In genomic region chr5:143019614-143020515, GRCh38 we compare ENCODE assay signal across 9 cellular contexts.
A peak's percentile ranks its signal among the peaks of the same experiment; 100 is the strongest.
DNase-seq lines count a peak whose midpoint lies in the region; ATAC-seq and TF ChIP-seq lines count a peak whose summit lies in the region.
"Had no signal": no experiment of that assay in that cellular context is flagged by ENCODE, and none has a peak within 500 bp of the region (broad histone marks: within the 10 kb centered on the region; RNA-seq: fewer than 3 reads in every experiment).

No MANE protein-coding gene starts in this region.

- H3K9me3 ChIP-seq in Peyer's patch (no peaks in the 10 kb centered on the region), tibial artery (no peaks in the 10 kb centered on the region)

- peak; percentile 80 for ATAC-seq in HG03064 (IDR thresholded peaks at IDR 0.05; ENCODE audit: low read depth, unreplicated experiment)
- peak; percentile 77 for ATAC-seq in activated naive CD8-positive, alpha-beta T cell treated with anti-CD3 and anti-CD28 coated beads, Interleukin-2, amount 50 U/mL, for 24 hours

- no peaks in the 10 kb centered on the region for H3K36me3 ChIP-seq in Peyer's patch
- peaks cover 0 to 9% (median 4%) of the 10 kb centered on the region in 3 donors for H3K36me3 ChIP-seq in tibial artery

- H3K4me1 ChIP-seq in Peyer's patch (no peaks in the 10 kb centered on the region), tibial artery (peaks cover 0 to 19% (median 12%) of the 10 kb centered on the region in 4 donors)

- no peaks in the 10 kb centered on the region for H3K27me3 ChIP-seq in Peyer's patch
- no peaks in the 10 kb centered on the region for H3K27me3 ChIP-seq in tibial artery

- H3K36me3 Mint-ChIP-seq in activated naive CD8-positive, alpha-beta T cell treated with anti-CD3 and anti-CD28 coated beads, Interleukin-2, amount 50 U/mL, for 24 hours (ENCODE audit: low read depth) = peaks cover 26% of the 10 kb centered on the region

- DNase-seq in G401 (ENCODE audit: low spot score) (peak; percentile 32), GM19240 (ENCODE audit: insufficient read length, low spot score) (peak; percentile 50), Peyer's patch (no peak), NCI-H146 treated with DMSO at 0.1 percent for 48 hours (lab: John Stamatoyannopoulos, UW; ENCODE audit: unreplicated experiment) (no peak), tibial artery (no peak), T1000 (lab: John Stamatoyannopoulos, UW) (no peak)
- DNase-seq in activated naive CD8-positive, alpha-beta T cell treated with anti-CD3 and anti-CD28 coated beads, Interleukin-2, amount 50 U/mL, for 24 hours = no peak

- TF ChIP-seq POLR2A in Peyer's patch (IDR thresholded peaks at IDR 0.05) = no peak

- H3K4me3 Mint-ChIP-seq in activated naive CD8-positive, alpha-beta T cell treated with anti-CD3 and anti-CD28 coated beads, Interleukin-2, amount 50 U/mL, for 24 hours = no peak overlapping the region

- no peaks in the 10 kb centered on the region for H3K27me3 Mint-ChIP-seq in activated naive CD8-positive, alpha-beta T cell treated with anti-CD3 and anti-CD28 coated beads, Interleukin-2, amount 50 U/mL, for 24 hours

- H3K27ac Mint-ChIP-seq in activated naive CD8-positive, alpha-beta T cell treated with anti-CD3 and anti-CD28 coated beads, Interleukin-2, amount 50 U/mL, for 24 hours = peak overlapping the region; percentile 76

- in situ Hi-C loops in G401 (cut with HindIII; ENCODE audit: low sequenced_read_pairs) = no loop called here

- H3K27ac ChIP-seq in Peyer's patch (no peak overlapping the region), tibial artery (no peak overlapping the region)
- H3K27ac ChIP-seq: VCaP had no signal

- TF ChIP-seq CTCF in Peyer's patch (IDR thresholded peaks at IDR 0.05) (no peak), tibial artery (IDR thresholded peaks at IDR 0.05) (no peak)

- no peak overlapping the region for H3K4me3 ChIP-seq in Peyer's patch
- H3K4me3 ChIP-seq in tibial artery = no peak overlapping the region

- H3K9me3 Mint-ChIP-seq in activated naive CD8-positive, alpha-beta T cell treated with anti-CD3 and anti-CD28 coated beads, Interleukin-2, amount 50 U/mL, for 24 hours = peaks cover 8% of the 10 kb centered on the region

- intact Hi-C loops in tibial artery (cut with DNase I; ENCODE audit: low total_unique reads) = no loop called here

- H3K4me1 Mint-ChIP-seq in activated naive CD8-positive, alpha-beta T cell treated with anti-CD3 and anti-CD28 coated beads, Interleukin-2, amount 50 U/mL, for 24 hours = peaks cover 80% of the 10 kb centered on the region

Comparison
In these comparisons a context has a peak if more than half of its experiments do, and no peak if none do; other contexts are left out.
1. DNase-seq: peak in G401 (single experiment) and GM19240 (single experiment); none in activated naive CD8-positive, alpha-beta T cell treated with anti-CD3 and anti-CD28 coated beads, Interleukin-2, amount 50 U/mL, for 24 hours (single experiment), Peyer's patch (0 of 3), NCI-H146 treated with DMSO at 0.1 percent for 48 hours (single experiment), tibial artery (0 of 2) and T1000 (single experiment).